In genomic region chr7:148698397-148699023, GRCh38 we compare ENCODE assay signal across 8 cellular contexts.
DNase-seq lines count a peak whose midpoint lies in the region; ATAC-seq lines count a peak whose summit lies in the region.

Gene CUL1 (plus strand): TSS chr7:148698903. CDS start chr7:148730123, 31,220 bp downstream.

- H3K36me3 Mint-ChIP-seq in memory B cell: no peaks in the 10 kb centered on the region

- peaks cover 40% of the 10 kb centered on the region for H3K4me1 Mint-ChIP-seq in memory B cell

- peak; percentile 81 for DNase-seq in Ammon's horn (ENCODE audit: low spot score)
- DNase-seq in NCI-H69 (lab: John Stamatoyannopoulos, UW): peak; percentile 89
- DNase-seq in activated CD8-positive, alpha-beta memory T cell treated with anti-CD3 and anti-CD28 coated beads for 24 hours: peak; percentile 91
- DNase-seq in effector memory CD4-positive, alpha-beta T cell: peak; percentile 80 to 82 (median 81)
- DNase-seq in memory B cell (ENCODE audit: low spot score in 2 of 2): peak; percentile 77
- peak; percentile 73 for DNase-seq in stimulated activated CD8-positive, alpha-beta memory T cell treated with anti-CD3 and anti-CD28 coated beads, Interleukin-15, amount 100 ng/mL, for 1 hour (ENCODE audit: low read depth)

- peak within 1 kb of the TSS; percentile 87 for H3K4me3 ChIP-seq in effector memory CD4-positive, alpha-beta T cell (ENCODE audit: insufficient read depth, low read depth, low read length, poor library complexity, severe bottlenecking)

- H3K9me3 Mint-ChIP-seq in memory B cell: no peaks in the 10 kb centered on the region

- H3K27ac ChIP-seq in effector memory CD4-positive, alpha-beta T cell (ENCODE audit: insufficient read depth, low read length, poor library complexity, severe bottlenecking): peak within 1 kb of the TSS; percentile 84

- no peaks in the 10 kb centered on the region for H3K9me3 ChIP-seq in effector memory CD4-positive, alpha-beta T cell (ENCODE audit: control insufficient read depth, low read length)

- no peaks in the 10 kb centered on the region for H3K27me3 Mint-ChIP-seq in memory B cell

- H3K27me3 ChIP-seq in effector memory CD4-positive, alpha-beta T cell (replicated peaks; ENCODE audit: control insufficient read depth, insufficient read depth, low read length, poor library complexity, severe bottlenecking): no peaks in the 10 kb centered on the region

- peak; percentile 67 for ATAC-seq in GM19025 (IDR thresholded peaks at IDR 0.05; ENCODE audit: low read depth, unreplicated experiment)
- ATAC-seq in HG03196 (IDR thresholded peaks at IDR 0.05; ENCODE audit: unreplicated experiment): peak; percentile 59
- ATAC-seq in memory B cell (ENCODE audit: low read depth): peak; percentile 74

- no peaks in the 10 kb centered on the region for H3K36me3 ChIP-seq in effector memory CD4-positive, alpha-beta T cell (ENCODE audit: control insufficient read depth, insufficient read depth, low read length)

- H3K4me3 Mint-ChIP-seq in memory B cell: peak within 1 kb of the TSS; percentile 92

- H3K27ac Mint-ChIP-seq in memory B cell: peak within 1 kb of the TSS; percentile 91

- peaks cover 20% of the 10 kb centered on the region for H3K4me1 ChIP-seq in effector memory CD4-positive, alpha-beta T cell (ENCODE audit: control insufficient read depth, insufficient read depth, low read length, poor library complexity, severe bottlenecking)

Comparison
In these comparisons a context has a peak if more than half of its experiments do, and no peak if none do; other contexts are left out.
1. Peak in every context shown above with its lines: DNase-seq, ATAC-seq, H3K4me3 ChIP-seq and H3K27ac ChIP-seq.